Comparison of ENCODE assay signal across 1 cellular context in the genomic region with DNA sequence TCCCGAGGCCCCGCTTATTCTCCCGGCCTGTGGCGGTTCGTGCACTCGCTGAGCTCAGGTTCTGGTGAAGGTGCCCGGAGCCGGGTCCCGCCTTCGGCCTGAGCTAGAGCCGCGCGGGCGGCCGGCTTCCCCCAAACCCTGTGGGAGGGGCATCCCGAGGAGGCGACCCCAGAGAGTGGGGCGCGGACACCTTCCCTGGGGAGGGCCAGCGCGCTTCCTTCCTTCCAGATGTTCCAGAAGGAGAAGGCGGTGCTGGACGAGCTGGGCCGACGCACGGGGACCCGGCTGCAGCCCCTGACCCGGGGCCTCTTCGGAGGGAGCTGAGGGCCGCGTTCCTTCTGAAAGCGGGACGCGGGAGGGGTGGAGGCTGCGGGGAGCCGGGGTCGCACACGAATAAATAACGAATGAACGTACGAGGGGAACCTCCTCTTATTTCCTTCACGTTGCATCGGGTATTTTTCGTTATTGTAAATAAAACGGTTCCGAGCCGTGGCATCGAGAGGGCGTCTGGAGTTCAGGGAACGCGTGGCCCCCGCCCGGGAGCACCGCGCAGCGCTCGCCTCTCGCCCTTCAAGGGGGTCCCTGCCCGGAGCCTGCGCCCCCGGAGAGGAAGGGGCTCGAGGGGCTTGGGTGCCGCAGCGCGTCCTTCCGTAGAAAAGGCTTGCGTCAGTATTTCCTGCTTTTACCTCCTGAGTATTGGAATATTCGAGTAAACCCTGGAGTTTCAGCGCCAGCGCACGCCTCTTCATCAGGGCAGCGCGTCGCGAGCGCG.
TF ChIP-seq lines count a peak whose summit lies in the region.

No MANE protein-coding gene starts in this region.

TF ChIP-seq in IMR-90, 13 proteins besides CTCF, POLR2A, EP300 and RAD21:
- TF ChIP-seq MAFK (IDR thresholded peaks at IDR 0.05; ENCODE audit: low read depth, low read length) (no peak), CHD1 (IDR thresholded peaks at IDR 0.05; ENCODE audit: low read depth, low read length) (no peak), RCOR1 (IDR thresholded peaks at IDR 0.05; ENCODE audit: insufficient replicate concordance, low read length) (no peak), SMC3 (IDR thresholded peaks at IDR 0.05; ENCODE audit: low read depth, low read length) (no peak), RFX5 (IDR thresholded peaks at IDR 0.05; ENCODE audit: low read depth, low read length) (no peak)
- TF ChIP-seq, protein P1, sequence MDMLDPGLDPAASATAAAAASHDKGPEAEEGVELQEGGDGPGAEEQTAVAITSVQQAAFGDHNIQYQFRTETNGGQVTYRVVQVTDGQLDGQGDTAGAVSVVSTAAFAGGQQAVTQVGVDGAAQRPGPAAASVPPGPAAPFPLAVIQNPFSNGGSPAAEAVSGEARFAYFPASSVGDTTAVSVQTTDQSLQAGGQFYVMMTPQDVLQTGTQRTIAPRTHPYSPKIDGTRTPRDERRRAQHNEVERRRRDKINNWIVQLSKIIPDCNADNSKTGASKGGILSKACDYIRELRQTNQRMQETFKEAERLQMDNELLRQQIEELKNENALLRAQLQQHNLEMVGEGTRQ (IDR thresholded peaks at IDR 0.05; ENCODE audit: low read depth, low read length) = no peak
